15 cellular contexts compared by ENCODE assay signal in the genomic region with DNA sequence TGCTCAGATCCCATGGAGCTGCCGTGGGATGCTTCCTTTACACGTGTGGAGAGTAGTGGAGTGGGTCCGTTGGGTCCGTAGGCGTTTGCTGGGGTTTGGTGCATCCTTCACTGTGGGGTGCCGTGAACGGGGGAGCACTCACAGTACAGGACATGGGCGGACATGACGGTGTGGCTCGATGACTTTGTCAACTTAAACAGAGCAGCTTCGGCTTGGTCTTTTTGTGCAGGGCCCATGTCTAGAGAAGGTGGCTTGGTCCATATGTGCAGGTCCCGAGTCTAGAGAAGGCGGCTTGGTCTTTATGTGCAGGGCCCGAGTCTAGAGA.
"Had no signal": no experiment of that assay in that cellular context is flagged by ENCODE, and none has a peak within 500 bp of the region (broad histone marks: within the 10 kb centered on the region; RNA-seq: fewer than 3 reads in every experiment).

No MANE protein-coding gene starts in this region.

- H3K9me3 Mint-ChIP-seq: activated naive CD4-positive, alpha-beta T cell treated with anti-CD3 and anti-CD28 coated beads, Interleukin-2, amount 10 ng/mL, durations not matched to agents 7 days and 5 days; activated T-helper 1 cell treated with anti-CD3 and anti-CD28 coated beads, Interleukin-12 subunit alpha, Interleukin-12 subunit beta, Interleukin-2, Interleukin-4 antibody, amounts not matched to agents 30 ng/mL and 10 ng/mL and 1 ng/mL, durations not matched to agents 14 hours and 24 hours and 36 hours; central memory CD8-positive, alpha-beta T cell; mesothelial cell of epicardium; stimulated activated naive CD8-positive, alpha-beta T cell treated with anti-CD3 and anti-CD28 coated beads, Interleukin-15, Interleukin-2, amounts not matched to agents 100 ng/mL and 50 ng/mL, for 24 hours had no signal

- H3K4me1 Mint-ChIP-seq: central memory CD8-positive, alpha-beta T cell had no signal

- DNase-seq: activated CD4-positive, alpha-beta T cell treated with anti-CD3 and anti-CD28 coated beads, Interleukin-2, amount 50 U/mL, for 48 hours; activated CD8-positive, alpha-beta memory T cell treated with anti-CD3 and anti-CD28 coated beads, Interleukin-2, amount 50 U/mL, for 4 hours; activated naive CD4-positive, alpha-beta T cell treated with anti-CD3 and anti-CD28 coated beads, Interleukin-2, amount 10 ng/mL, durations not matched to agents 7 days and 5 days; cortex of kidney; effector CD8-positive, alpha-beta T cell; left ventricle myocardium inferior; nucleus accumbens; stimulated activated CD4-positive, alpha-beta T cell treated with anti-CD3 and anti-CD28 coated beads, Interleukin-2, amount 100 ng/mL, for 48 hours; testis had no signal

- H3K36me3 Mint-ChIP-seq: mesothelial cell of epicardium had no signal

- H3K27me3 Mint-ChIP-seq: activated naive CD4-positive, alpha-beta T cell treated with anti-CD3 and anti-CD28 coated beads, Interleukin-2, amount 10 ng/mL, durations not matched to agents 7 days and 5 days; stimulated activated naive CD8-positive, alpha-beta T cell treated with anti-CD3 and anti-CD28 coated beads, Interleukin-15, Interleukin-2, amounts not matched to agents 100 ng/mL and 50 ng/mL, for 24 hours had no signal

- H3K27ac Mint-ChIP-seq: activated naive CD4-positive, alpha-beta T cell treated with anti-CD3 and anti-CD28 coated beads, Interleukin-2, amount 10 ng/mL, durations not matched to agents 7 days and 5 days; activated T-helper 1 cell treated with anti-CD3 and anti-CD28 coated beads, Interleukin-12 subunit alpha, Interleukin-12 subunit beta, Interleukin-2, Interleukin-4 antibody, amounts not matched to agents 30 ng/mL and 10 ng/mL and 1 ng/mL, durations not matched to agents 14 hours and 24 hours and 36 hours; stimulated activated naive CD8-positive, alpha-beta T cell treated with anti-CD3 and anti-CD28 coated beads, Interleukin-15, Interleukin-2, amounts not matched to agents 100 ng/mL and 50 ng/mL, for 24 hours had no signal

- ATAC-seq: gastroesophageal sphincter, sciatic nerve had no signal

- H3K4me3 Mint-ChIP-seq: activated naive CD4-positive, alpha-beta T cell treated with anti-CD3 and anti-CD28 coated beads, Interleukin-2, amount 10 ng/mL, durations not matched to agents 7 days and 5 days; activated T-helper 1 cell treated with anti-CD3 and anti-CD28 coated beads, Interleukin-12 subunit alpha, Interleukin-12 subunit beta, Interleukin-2, Interleukin-4 antibody, amounts not matched to agents 30 ng/mL and 10 ng/mL and 1 ng/mL, durations not matched to agents 14 hours and 24 hours and 36 hours; central memory CD8-positive, alpha-beta T cell; mesothelial cell of epicardium; stimulated activated naive CD8-positive, alpha-beta T cell treated with anti-CD3 and anti-CD28 coated beads, Interleukin-15, Interleukin-2, amounts not matched to agents 100 ng/mL and 50 ng/mL, for 24 hours had no signal
